In the genomic region with DNA sequence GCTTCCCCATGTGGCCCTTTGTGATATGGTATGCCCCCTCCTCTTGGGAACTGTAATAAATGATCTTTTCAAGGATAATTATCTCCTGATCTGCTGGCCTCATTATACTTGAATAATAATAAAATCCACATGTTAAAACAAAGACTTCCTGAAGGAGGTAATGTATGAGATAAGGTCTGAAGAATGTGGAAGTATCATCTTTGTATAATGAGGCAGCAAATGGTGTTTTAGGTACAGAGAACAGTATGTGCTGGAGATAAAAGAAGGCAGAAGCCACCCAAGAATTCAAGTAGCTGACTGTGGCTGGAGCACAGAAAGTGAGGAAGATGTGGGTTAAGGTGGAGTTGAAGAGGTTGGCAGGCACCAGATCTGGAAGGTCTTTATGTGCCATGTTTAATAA, we compare ENCODE assay signal across 21 cellular contexts.
"Had no signal": no experiment of that assay in that cellular context is flagged by ENCODE, and none has a peak within 500 bp of the region (broad histone marks: within the 10 kb centered on the region; RNA-seq: fewer than 3 reads in every experiment).

No MANE protein-coding gene starts in this region.

- H3K36me3 ChIP-seq: ascending aorta, esophagus squamous epithelium, gastroesophageal sphincter, left lung, lower lobe of right lung, thoracic aorta had no signal

- DNase-seq: activated B cell treated with CpG ODN at 0.5 μM for 24 hours; activated CD4-positive, alpha-beta T cell treated with anti-CD3 and anti-CD28 coated beads, Interleukin-2, amount 50 U/mL, for 1 hour; activated effector memory CD4-positive, alpha-beta T cell treated with Interleukin-2 at 50 U/mL for 16 hours; activated naive CD4-positive, alpha-beta T cell treated with Interleukin-2 at 50 U/mL for 16 hours; caudate nucleus; esophagus squamous epithelium; hippocampal formation; left lung; lower lobe of right lung; posterior cingulate gyrus; right cardiac atrium; stimulated activated CD4-positive, alpha-beta T cell treated with anti-CD3 and anti-CD28 coated beads, Interleukin-4, amount 100 ng/mL, for 1 hour; stimulated activated naive CD8-positive, alpha-beta T cell treated with anti-CD3 and anti-CD28 coated beads, Interleukin-15, Interleukin-2, amounts not matched to agents 100 U/mL and 50 U/mL, for 24 hours; T-helper 2 cell; trophoblast cell had no signal

- H3K27ac Mint-ChIP-seq: activated B cell treated with CpG ODN at 0.5 μM for 24 hours; activated naive CD8-positive, alpha-beta T cell; brain; nephron had no signal

- H3K4me1 ChIP-seq: ascending aorta, esophagus squamous epithelium, gastroesophageal sphincter, left lung, lower lobe of right lung had no signal

- H3K36me3 Mint-ChIP-seq: activated naive CD8-positive, alpha-beta T cell; brain had no signal

- H3K4me3 Mint-ChIP-seq: activated B cell treated with CpG ODN at 0.5 μM for 24 hours; activated naive CD8-positive, alpha-beta T cell; brain; nephron had no signal

- H3K27me3 ChIP-seq: ascending aorta had no signal

- H3K4me3 ChIP-seq: ascending aorta, esophagus squamous epithelium, gastroesophageal sphincter, left lung, lower lobe of right lung, thoracic aorta had no signal

- ATAC-seq: gastroesophageal sphincter; left lung; lower lobe of right lung; right cardiac atrium; stimulated activated naive CD8-positive, alpha-beta T cell treated with anti-CD3 and anti-CD28 coated beads, Interleukin-15, Interleukin-2, amounts not matched to agents 100 U/mL and 50 U/mL, for 24 hours had no signal

- H3K9me3 Mint-ChIP-seq: activated B cell treated with CpG ODN at 0.5 μM for 24 hours, brain, nephron had no signal

- H3K27ac ChIP-seq: ascending aorta, esophagus squamous epithelium, gastroesophageal sphincter, left lung, lower lobe of right lung, thoracic aorta had no signal

- H3K27me3 Mint-ChIP-seq: activated naive CD8-positive, alpha-beta T cell had no signal

- H3K4me1 Mint-ChIP-seq: activated B cell treated with CpG ODN at 0.5 μM for 24 hours, nephron had no signal

- H3K9me3 ChIP-seq: ascending aorta, esophagus squamous epithelium, gastroesophageal sphincter, left lung, lower lobe of right lung, thoracic aorta had no signal
